2 cellular contexts compared by ENCODE assay signal in the genomic region with DNA sequence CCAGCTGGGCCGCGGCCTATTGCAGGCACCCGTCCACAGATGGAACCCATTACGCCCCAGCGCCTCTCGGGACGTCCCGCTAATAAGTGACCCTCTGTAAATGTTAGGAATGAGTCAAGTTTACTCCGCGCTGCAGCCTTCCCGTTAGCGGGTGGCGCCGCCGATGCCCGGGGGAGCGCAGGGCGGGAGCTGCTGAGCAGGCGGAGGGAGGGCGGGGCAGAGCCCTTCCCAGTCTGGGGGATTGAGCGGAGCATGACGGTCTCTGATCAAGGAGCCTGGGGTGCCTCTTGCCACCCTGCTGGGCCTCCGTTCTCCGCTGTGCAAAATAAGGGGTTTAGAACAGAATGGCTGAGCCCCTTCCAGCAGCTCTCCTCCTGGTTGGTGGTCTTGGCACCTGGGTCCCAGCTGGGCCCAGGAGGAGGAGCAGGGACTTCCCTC.
TF ChIP-seq lines count a peak whose summit lies in the region.

No MANE protein-coding gene starts in this region.

TF ChIP-seq in GM23338, 12 proteins besides CTCF, POLR2A, EP300 and RAD21 (continued from another document):
- TF ChIP-seq, protein P1, sequence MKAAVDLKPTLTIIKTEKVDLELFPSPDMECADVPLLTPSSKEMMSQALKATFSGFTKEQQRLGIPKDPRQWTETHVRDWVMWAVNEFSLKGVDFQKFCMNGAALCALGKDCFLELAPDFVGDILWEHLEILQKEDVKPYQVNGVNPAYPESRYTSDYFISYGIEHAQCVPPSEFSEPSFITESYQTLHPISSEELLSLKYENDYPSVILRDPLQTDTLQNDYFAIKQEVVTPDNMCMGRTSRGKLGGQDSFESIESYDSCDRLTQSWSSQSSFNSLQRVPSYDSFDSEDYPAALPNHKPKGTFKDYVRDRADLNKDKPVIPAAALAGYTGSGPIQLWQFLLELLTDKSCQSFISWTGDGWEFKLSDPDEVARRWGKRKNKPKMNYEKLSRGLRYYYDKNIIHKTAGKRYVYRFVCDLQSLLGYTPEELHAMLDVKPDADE (IDR thresholded peaks at IDR 0.05) = no peak
- TF ChIP-seq POLR2AphosphoS5 (IDR thresholded peaks at IDR 0.05; ENCODE audit: low read depth) (no peak), EZH2phosphoT487 (IDR thresholded peaks at IDR 0.05; ENCODE audit: unreplicated experiment) (no peak), JUNB (IDR thresholded peaks at IDR 0.05; ENCODE audit: unreplicated experiment) (no peak), STAT1 (IDR thresholded peaks at IDR 0.05; ENCODE audit: unreplicated experiment) (no peak), ZNF331 (CRISPR knock-in tag; IDR thresholded peaks at IDR 0.05; ENCODE audit: low read depth) (no peak), EZH2 (IDR thresholded peaks at IDR 0.05; ENCODE audit: low read depth, unreplicated experiment) (no peak), CREB1 (CRISPR knock-in tag; IDR thresholded peaks at IDR 0.05; ENCODE audit: low read depth) (no peak)
- TF ChIP-seq, protein P2, sequence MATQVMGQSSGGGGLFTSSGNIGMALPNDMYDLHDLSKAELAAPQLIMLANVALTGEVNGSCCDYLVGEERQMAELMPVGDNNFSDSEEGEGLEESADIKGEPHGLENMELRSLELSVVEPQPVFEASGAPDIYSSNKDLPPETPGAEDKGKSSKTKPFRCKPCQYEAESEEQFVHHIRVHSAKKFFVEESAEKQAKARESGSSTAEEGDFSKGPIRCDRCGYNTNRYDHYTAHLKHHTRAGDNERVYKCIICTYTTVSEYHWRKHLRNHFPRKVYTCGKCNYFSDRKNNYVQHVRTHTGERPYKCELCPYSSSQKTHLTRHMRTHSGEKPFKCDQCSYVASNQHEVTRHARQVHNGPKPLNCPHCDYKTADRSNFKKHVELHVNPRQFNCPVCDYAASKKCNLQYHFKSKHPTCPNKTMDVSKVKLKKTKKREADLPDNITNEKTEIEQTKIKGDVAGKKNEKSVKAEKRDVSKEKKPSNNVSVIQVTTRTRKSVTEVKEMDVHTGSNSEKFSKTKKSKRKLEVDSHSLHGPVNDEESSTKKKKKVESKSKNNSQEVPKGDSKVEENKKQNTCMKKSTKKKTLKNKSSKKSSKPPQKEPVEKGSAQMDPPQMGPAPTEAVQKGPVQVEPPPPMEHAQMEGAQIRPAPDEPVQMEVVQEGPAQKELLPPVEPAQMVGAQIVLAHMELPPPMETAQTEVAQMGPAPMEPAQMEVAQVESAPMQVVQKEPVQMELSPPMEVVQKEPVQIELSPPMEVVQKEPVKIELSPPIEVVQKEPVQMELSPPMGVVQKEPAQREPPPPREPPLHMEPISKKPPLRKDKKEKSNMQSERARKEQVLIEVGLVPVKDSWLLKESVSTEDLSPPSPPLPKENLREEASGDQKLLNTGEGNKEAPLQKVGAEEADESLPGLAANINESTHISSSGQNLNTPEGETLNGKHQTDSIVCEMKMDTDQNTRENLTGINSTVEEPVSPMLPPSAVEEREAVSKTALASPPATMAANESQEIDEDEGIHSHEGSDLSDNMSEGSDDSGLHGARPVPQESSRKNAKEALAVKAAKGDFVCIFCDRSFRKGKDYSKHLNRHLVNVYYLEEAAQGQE (IDR thresholded peaks at IDR 0.05; ENCODE audit: unreplicated experiment) = no peak
- TF ChIP-seq, protein P3, sequence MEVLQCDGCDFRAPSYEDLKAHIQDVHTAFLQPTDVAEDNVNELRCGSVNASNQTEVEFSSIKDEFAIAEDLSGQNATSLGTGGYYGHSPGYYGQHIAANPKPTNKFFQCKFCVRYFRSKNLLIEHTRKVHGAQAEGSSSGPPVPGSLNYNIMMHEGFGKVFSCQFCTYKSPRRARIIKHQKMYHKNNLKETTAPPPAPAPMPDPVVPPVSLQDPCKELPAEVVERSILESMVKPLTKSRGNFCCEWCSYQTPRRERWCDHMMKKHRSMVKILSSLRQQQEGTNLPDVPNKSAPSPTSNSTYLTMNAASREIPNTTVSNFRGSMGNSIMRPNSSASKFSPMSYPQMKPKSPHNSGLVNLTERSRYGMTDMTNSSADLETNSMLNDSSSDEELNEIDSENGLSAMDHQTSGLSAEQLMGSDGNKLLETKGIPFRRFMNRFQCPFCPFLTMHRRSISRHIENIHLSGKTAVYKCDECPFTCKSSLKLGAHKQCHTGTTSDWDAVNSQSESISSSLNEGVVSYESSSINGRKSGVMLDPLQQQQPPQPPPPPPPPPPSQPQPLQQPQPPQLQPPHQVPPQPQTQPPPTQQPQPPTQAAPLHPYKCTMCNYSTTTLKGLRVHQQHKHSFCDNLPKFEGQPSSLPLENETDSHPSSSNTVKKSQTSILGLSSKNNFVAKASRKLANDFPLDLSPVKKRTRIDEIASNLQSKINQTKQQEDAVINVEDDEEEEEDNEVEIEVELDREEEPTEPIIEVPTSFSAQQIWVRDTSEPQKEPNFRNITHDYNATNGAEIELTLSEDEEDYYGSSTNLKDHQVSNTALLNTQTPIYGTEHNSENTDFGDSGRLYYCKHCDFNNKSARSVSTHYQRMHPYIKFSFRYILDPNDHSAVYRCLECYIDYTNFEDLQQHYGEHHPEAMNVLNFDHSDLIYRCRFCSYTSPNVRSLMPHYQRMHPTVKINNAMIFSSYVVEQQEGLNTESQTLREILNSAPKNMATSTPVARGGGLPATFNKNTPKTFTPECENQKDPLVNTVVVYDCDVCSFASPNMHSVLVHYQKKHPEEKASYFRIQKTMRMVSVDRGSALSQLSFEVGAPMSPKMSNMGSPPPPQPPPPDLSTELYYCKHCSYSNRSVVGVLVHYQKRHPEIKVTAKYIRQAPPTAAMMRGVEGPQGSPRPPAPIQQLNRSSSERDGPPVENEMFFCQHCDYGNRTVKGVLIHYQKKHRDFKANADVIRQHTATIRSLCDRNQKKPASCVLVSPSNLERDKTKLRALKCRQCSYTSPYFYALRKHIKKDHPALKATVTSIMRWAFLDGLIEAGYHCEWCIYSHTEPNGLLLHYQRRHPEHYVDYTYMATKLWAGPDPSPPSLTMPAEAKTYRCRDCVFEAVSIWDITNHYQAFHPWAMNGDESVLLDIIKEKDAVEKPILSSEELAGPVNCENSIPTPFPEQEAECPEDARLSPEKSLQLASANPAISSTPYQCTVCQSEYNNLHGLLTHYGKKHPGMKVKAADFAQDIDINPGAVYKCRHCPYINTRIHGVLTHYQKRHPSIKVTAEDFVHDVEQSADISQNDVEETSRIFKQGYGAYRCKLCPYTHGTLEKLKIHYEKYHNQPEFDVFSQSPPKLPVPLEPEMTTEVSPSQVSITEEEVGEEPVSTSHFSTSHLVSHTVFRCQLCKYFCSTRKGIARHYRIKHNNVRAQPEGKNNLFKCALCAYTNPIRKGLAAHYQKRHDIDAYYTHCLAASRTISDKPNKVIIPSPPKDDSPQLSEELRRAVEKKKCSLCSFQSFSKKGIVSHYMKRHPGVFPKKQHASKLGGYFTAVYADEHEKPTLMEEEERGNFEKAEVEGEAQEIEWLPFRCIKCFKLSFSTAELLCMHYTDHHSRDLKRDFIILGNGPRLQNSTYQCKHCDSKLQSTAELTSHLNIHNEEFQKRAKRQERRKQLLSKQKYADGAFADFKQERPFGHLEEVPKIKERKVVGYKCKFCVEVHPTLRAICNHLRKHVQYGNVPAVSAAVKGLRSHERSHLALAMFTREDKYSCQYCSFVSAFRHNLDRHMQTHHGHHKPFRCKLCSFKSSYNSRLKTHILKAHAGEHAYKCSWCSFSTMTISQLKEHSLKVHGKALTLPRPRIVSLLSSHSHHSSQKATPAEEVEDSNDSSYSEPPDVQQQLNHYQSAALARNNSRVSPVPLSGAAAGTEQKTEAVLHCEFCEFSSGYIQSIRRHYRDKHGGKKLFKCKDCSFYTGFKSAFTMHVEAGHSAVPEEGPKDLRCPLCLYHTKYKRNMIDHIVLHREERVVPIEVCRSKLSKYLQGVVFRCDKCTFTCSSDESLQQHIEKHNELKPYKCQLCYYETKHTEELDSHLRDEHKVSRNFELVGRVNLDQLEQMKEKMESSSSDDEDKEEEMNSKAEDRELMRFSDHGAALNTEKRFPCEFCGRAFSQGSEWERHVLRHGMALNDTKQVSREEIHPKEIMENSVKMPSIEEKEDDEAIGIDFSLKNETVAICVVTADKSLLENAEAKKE (CRISPR knock-in tag; IDR thresholded peaks at IDR 0.05) = no peak

TF ChIP-seq in SK-N-SH, 30 proteins besides CTCF, POLR2A, EP300 and RAD21 (continued from another document):
- TF ChIP-seq, protein P4, sequence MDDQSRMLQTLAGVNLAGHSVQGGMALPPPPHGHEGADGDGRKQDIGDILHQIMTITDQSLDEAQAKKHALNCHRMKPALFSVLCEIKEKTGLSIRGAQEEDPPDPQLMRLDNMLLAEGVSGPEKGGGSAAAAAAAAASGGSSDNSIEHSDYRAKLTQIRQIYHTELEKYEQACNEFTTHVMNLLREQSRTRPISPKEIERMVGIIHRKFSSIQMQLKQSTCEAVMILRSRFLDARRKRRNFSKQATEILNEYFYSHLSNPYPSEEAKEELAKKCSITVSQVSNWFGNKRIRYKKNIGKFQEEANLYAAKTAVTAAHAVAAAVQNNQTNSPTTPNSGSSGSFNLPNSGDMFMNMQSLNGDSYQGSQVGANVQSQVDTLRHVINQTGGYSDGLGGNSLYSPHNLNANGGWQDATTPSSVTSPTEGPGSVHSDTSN (IDR thresholded peaks at IDR 0.05) = 0 out of 2 replicates have a peak, but pooled peaks have one; percentile 3
- TF ChIP-seq FOXM1 (IDR thresholded peaks at IDR 0.05; ENCODE audit: low read depth) = no peak
- TF ChIP-seq CHD2 (IDR thresholded peaks at IDR 0.05; ENCODE audit: low read length, partially characterized antibody) = no peak
- no peak for TF ChIP-seq ELF1 (IDR thresholded peaks at IDR 0.05)
- TF ChIP-seq FOXJ3 (CRISPR knock-in tag; IDR thresholded peaks at IDR 0.05) = no peak
- TF ChIP-seq SMC3 (IDR thresholded peaks at IDR 0.05; ENCODE audit: low read depth, low read length) = no peak
- peak; percentile 88 for TF ChIP-seq TCF12 (IDR thresholded peaks at IDR 0.05)
- TF ChIP-seq YY1 (IDR thresholded peaks at IDR 0.05; ENCODE audit: low read depth) = no peak
- peak; percentile 36; the same call in 1 of the 2 replicates for TF ChIP-seq FOSL2 (IDR thresholded peaks at IDR 0.05; ENCODE audit: borderline replicate concordance, low read depth)
- no peak; the same call in 1 of the 2 replicates for TF ChIP-seq RCOR1 (IDR thresholded peaks at IDR 0.05; ENCODE audit: low read length)
- TF ChIP-seq NFIC (IDR thresholded peaks at IDR 0.05; ENCODE audit: borderline replicate concordance) = no peak; the same call in 1 of the 2 replicates
TF ChIP-seq in SK-N-SH: peak in this region for 3.
